In the genomic region with DNA sequence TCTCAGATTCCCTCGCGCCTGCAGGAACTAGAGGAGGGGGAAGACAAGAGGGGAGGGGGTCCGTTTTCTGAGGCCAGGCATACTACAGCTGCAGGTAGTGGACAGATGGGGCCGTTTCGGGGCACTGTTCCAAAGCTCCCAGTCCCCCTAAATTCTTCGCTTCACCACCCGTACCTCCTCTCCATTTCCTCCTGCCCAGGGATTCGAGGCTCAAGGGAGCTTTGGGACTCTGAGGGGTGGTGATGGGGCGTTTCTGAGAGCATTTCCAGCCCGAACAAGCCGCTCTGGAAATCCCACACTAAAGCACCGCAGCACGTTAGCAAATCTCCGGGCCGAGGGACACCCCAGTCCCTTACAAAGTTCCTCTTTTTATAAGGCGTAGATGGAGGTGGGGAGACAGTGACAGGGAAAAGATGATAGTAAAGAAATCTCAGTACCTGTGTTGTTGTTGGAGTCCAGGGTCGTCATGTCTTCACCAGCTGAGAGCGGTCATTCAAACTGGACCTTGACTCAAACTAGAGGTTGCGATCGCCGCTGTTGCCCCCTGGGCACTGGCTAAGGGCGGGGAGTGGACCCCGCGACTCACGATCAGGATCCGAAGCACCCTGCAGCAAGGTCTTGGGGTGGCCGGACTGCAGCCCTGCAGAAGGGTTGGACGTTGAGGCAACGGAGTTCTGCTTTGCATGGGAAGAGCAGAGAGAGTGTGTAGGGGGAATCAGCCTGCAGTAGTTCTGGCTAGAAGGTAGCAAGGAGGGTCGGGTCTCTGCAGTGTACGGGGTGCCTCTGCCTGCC, we compare ENCODE assay signal across 8 cellular contexts. TPM values are rescaled to one million over a fixed set of nuclear protein-coding genes. Genes with fewer than 3 reads are reported as not detected.
A peak's percentile ranks its signal among the peaks of the same experiment; 100 is the strongest.
DNase-seq lines count a peak whose midpoint lies in the region; ATAC-seq and TF ChIP-seq lines count a peak whose summit lies in the region.

No MANE protein-coding gene starts in this region.

- H3K36me3 Mint-ChIP-seq in T-helper 2 cell treated with Interferon-gamma antibody and Interleukin-4, amounts not matched to agents 5 μg/mL and 100 μg/mL, for 36 hours (ENCODE audit: low read depth): peaks cover 19% of the 10 kb centered on the region
- H3K36me3 Mint-ChIP-seq in glutamatergic neuron (ENCODE audit: unreplicated experiment): no peaks in the 10 kb centered on the region

- WGBS in sigmoid colon, 2 donors: 4 to 5% methylated on average over 31 of the region's 31 CpGs

- H3K9me3 ChIP-seq in sigmoid colon: no peaks in the 10 kb centered on the region

- intact Hi-C loops in sigmoid colon (cut with DNase I) (loop anchor here (1.0 to 5.0 kb wide), 2 partner anchors 8 to 242 kb away; no protein-coding TSS in a partner anchor), posterior vena cava (cut with DNase I) (no loop called here)

- no peak for TF ChIP-seq POLR2A in sigmoid colon (IDR thresholded peaks at IDR 0.05)

- H3K27me3 Mint-ChIP-seq in T-helper 2 cell treated with Interferon-gamma antibody and Interleukin-4, amounts not matched to agents 5 μg/mL and 100 μg/mL, for 36 hours (ENCODE audit: low read depth): no peaks in the 10 kb centered on the region
- peaks cover 15% of the 10 kb centered on the region for H3K27me3 Mint-ChIP-seq in glutamatergic neuron (ENCODE audit: unreplicated experiment)

- peak overlapping the region; percentile 90 for H3K4me3 Mint-ChIP-seq in T-helper 2 cell treated with Interferon-gamma antibody and Interleukin-4, amounts not matched to agents 5 μg/mL and 100 μg/mL, for 36 hours
- peak overlapping the region; percentile 97 for H3K4me3 Mint-ChIP-seq in glutamatergic neuron (ENCODE audit: unreplicated experiment)

- H3K27ac Mint-ChIP-seq in T-helper 2 cell treated with Interferon-gamma antibody and Interleukin-4, amounts not matched to agents 5 μg/mL and 100 μg/mL, for 36 hours: peak overlapping the region; percentile 81
- no peak overlapping the region for H3K27ac Mint-ChIP-seq in glutamatergic neuron (ENCODE audit: unreplicated experiment)

- no peak for ATAC-seq in GM18520 (IDR thresholded peaks at IDR 0.05; ENCODE audit: unreplicated experiment)
- ATAC-seq in GM21825 (IDR thresholded peaks at IDR 0.05; ENCODE audit: unreplicated experiment): no peak

- no peak for DNase-seq in T-helper 2 cell treated with Interferon-gamma antibody and Interleukin-4, amounts not matched to agents 5 μg/mL and 100 μg/mL, for 36 hours (ENCODE audit: low spot score)
- no peak for DNase-seq in T-helper 2 cell
- no peak for DNase-seq in glutamatergic neuron
- DNase-seq in sigmoid colon: no peak
- DNase-seq in posterior vena cava (ENCODE audit: low spot score): no peak

- no peaks in the 10 kb centered on the region for H3K9me3 Mint-ChIP-seq in T-helper 2 cell treated with Interferon-gamma antibody and Interleukin-4, amounts not matched to agents 5 μg/mL and 100 μg/mL, for 36 hours
- peaks cover 7% of the 10 kb centered on the region for H3K9me3 Mint-ChIP-seq in glutamatergic neuron (ENCODE audit: unreplicated experiment)

- no peak for TF ChIP-seq EP300 in sigmoid colon (IDR thresholded peaks at IDR 0.05)

- H3K4me1 ChIP-seq in sigmoid colon: peaks cover 0 to 81% (median 79%) of the 10 kb centered on the region in 4 donors

- H3K27me3 ChIP-seq in sigmoid colon: no peaks in the 10 kb centered on the region

- peak overlapping the region; percentile 75 for H3K27ac ChIP-seq in VCaP
- H3K27ac ChIP-seq in sigmoid colon: peak overlapping the region; percentile 97 to 100 (median 98)

- H3K4me1 Mint-ChIP-seq in T-helper 2 cell treated with Interferon-gamma antibody and Interleukin-4, amounts not matched to agents 5 μg/mL and 100 μg/mL, for 36 hours (ENCODE audit: low read depth): peaks cover 70% of the 10 kb centered on the region
- H3K4me1 Mint-ChIP-seq in glutamatergic neuron (ENCODE audit: low read depth, unreplicated experiment): peaks cover 15% of the 10 kb centered on the region

- H3K36me3 ChIP-seq in sigmoid colon: peaks cover 22 to 25% (median 25%) of the 10 kb centered on the region in 4 donors

- no peak for TF ChIP-seq CTCF in VCaP (conservative IDR thresholded peaks at IDR 0.05)
- no peak for TF ChIP-seq CTCF in glutamatergic neuron (IDR thresholded peaks at IDR 0.05; ENCODE audit: partially characterized antibody, unreplicated experiment)
- no peak for TF ChIP-seq CTCF in sigmoid colon (IDR thresholded peaks at IDR 0.05)

- peak overlapping the region; percentile 69 to 97 (median 90) for H3K4me3 ChIP-seq in sigmoid colon

RNA-seq across cellular contexts. Expression of gene NR1D1, which starts 0.6 kb away (rescaled TPM):
- total RNA-seq in glutamatergic neuron (ENCODE audit: unreplicated experiment) (1.3 TPM), sigmoid colon (10 to 100 TPM in 3 of 4 donors, 1 to 10 TPM in 1; 4.1 to 12.8 (median 11.9) TPM), posterior vena cava (10 to 100 TPM; 20.2 to 24.2 TPM)
- polyA plus RNA-seq in sigmoid colon: 10 to 100 TPM in 1 of 3 donors, 1 to 10 TPM in 2; 4.4 to 11.4 (median 8.1) TPM

RNA-seq across cellular contexts. Expression of gene MSL1, which starts 21.9 kb away (rescaled TPM):
- total RNA-seq in glutamatergic neuron (ENCODE audit: unreplicated experiment) (110 TPM), sigmoid colon (10 to 100 TPM; 52.3 to 92.2 (median 58.0) TPM), posterior vena cava (10 to 100 TPM; 66.7 to 68.8 TPM)
- polyA plus RNA-seq in sigmoid colon: 10 to 100 TPM; 29.4 to 63.5 (median 34.0) TPM

RNA-seq across cellular contexts. Expression of gene THRA, which starts 37.1 kb away (rescaled TPM):
- total RNA-seq in glutamatergic neuron (ENCODE audit: unreplicated experiment) (17.6 TPM), sigmoid colon (10 to 100 TPM; 78.8 to 86.1 (median 83.8) TPM), posterior vena cava (10 to 100 TPM; 50.8 to 65.8 TPM)
- 10 to 100 TPM; 25.4 to 35.4 (median 25.8) TPM for polyA plus RNA-seq in sigmoid colon

RNA-seq across cellular contexts. Expression of gene CASC3, which starts 40.5 kb away (rescaled TPM):
- total RNA-seq in glutamatergic neuron (ENCODE audit: unreplicated experiment): 145 TPM
- 10 to 100 TPM; 60.2 to 94.4 (median 70.7) TPM for total RNA-seq in sigmoid colon
- 10 to 100 TPM; 22.4 to 42.3 (median 24.0) TPM for polyA plus RNA-seq in sigmoid colon
- 100 to 1,000 TPM in 1 of 2 donors, 10 to 100 TPM in 1; 99.2 to 103 TPM for total RNA-seq in posterior vena cava

RNA-seq across cellular contexts. Expression of gene MED24, which starts 45.6 kb away (rescaled TPM):
- total RNA-seq in glutamatergic neuron (ENCODE audit: unreplicated experiment) (172 TPM), sigmoid colon (10 to 100 TPM; 27.3 to 64.8 (median 31.7) TPM), posterior vena cava (10 to 100 TPM; 46.2 to 53.2 TPM)
- 10 to 100 TPM; 19.2 to 83.0 (median 29.1) TPM for polyA plus RNA-seq in sigmoid colon
